21 cellular contexts compared by ENCODE assay signal in the genomic region with DNA sequence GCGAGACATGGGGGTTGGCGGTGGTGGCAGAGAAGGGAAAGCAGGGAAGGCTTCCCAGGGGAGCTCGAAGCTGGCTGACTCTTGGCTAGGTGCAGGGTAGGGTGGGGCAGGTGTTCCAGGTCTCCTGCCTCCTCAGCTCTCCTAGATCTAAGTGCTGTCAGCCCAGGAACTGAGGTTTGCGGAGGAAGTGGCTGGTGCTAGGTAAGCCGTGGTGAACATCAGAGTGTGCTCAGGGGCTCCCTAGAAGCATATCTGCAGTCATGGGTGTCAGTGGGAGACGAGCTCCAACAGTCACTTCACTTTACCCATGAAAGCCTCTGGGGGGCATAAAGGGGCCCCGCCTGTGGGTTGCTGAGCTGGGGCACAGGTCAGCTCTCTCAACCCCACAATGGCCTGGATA.
"Had no signal": no experiment of that assay in that cellular context is flagged by ENCODE, and none has a peak within 500 bp of the region (broad histone marks: within the 10 kb centered on the region; RNA-seq: fewer than 3 reads in every experiment).

No MANE protein-coding gene starts in this region.

- H3K27ac Mint-ChIP-seq: activated naive CD4-positive, alpha-beta T cell treated with anti-CD3 and anti-CD28 coated beads for 36 hours; activated naive CD8-positive, alpha-beta T cell treated with anti-CD3 and anti-CD28 coated beads, Interleukin-2, amount 10 ng/mL, durations not matched to agents 7 days and 5 days; activated T-cell treated with anti-CD3 and anti-CD28 coated beads, Interleukin-2, amount 50 U/mL, for 24 hours; activated T-helper 2 cell treated with anti-CD3 and anti-CD28 coated beads, Interferon-gamma antibody, Interleukin-2, Interleukin-4, amounts not matched to agents 10 μg/mL and 5 μg/mL and 100 μg/mL, durations not matched to agents 14 hours and 24 hours and 36 hours; dendritic cell treated with granulocyte-macrophage colony-stimulating factor and Interleukin-4, amounts not matched to agents 40 ng/mL and 50 ng/mL, for 4 days; stimulated activated naive CD8-positive, alpha-beta T cell treated with anti-CD3 and anti-CD28 coated beads, Interleukin-15, amount 100 ng/mL, for 72 hours; T-cell; T-helper 2 cell treated with Interferon-gamma antibody and Interleukin-4, amounts not matched to agents 5 μg/mL and 100 μg/mL, for 36 hours had no signal

- H3K4me1 Mint-ChIP-seq: activated naive CD8-positive, alpha-beta T cell treated with anti-CD3 and anti-CD28 coated beads, Interleukin-2, amount 10 ng/mL, durations not matched to agents 7 days and 5 days; stimulated activated naive CD8-positive, alpha-beta T cell treated with anti-CD3 and anti-CD28 coated beads, Interleukin-15, amount 100 ng/mL, for 72 hours; T-cell had no signal

- H3K4me3 ChIP-seq: lower lobe of right lung, mucosa of descending colon, sigmoid colon, smooth muscle cell, suprapubic skin, upper lobe of left lung had no signal

- H3K27me3 ChIP-seq: foreskin keratinocyte, sigmoid colon, upper lobe of left lung had no signal

- H3K9me3 Mint-ChIP-seq: activated naive CD4-positive, alpha-beta T cell treated with anti-CD3 and anti-CD28 coated beads for 36 hours; activated naive CD8-positive, alpha-beta T cell treated with anti-CD3 and anti-CD28 coated beads, Interleukin-2, amount 10 ng/mL, durations not matched to agents 7 days and 5 days; activated T-cell treated with anti-CD3 and anti-CD28 coated beads, Interleukin-2, amount 50 U/mL, for 24 hours; activated T-helper 2 cell treated with anti-CD3 and anti-CD28 coated beads, Interferon-gamma antibody, Interleukin-2, Interleukin-4, amounts not matched to agents 10 μg/mL and 5 μg/mL and 100 μg/mL, durations not matched to agents 14 hours and 24 hours and 36 hours; dendritic cell treated with granulocyte-macrophage colony-stimulating factor and Interleukin-4, amounts not matched to agents 40 ng/mL and 50 ng/mL, for 4 days; stimulated activated naive CD8-positive, alpha-beta T cell treated with anti-CD3 and anti-CD28 coated beads, Interleukin-15, amount 100 ng/mL, for 72 hours; T-cell; T-helper 2 cell treated with Interferon-gamma antibody and Interleukin-4, amounts not matched to agents 5 μg/mL and 100 μg/mL, for 36 hours had no signal

- H3K27me3 Mint-ChIP-seq: dendritic cell treated with granulocyte-macrophage colony-stimulating factor and Interleukin-4, amounts not matched to agents 40 ng/mL and 50 ng/mL, for 4 days had no signal

- H3K36me3 Mint-ChIP-seq: activated naive CD8-positive, alpha-beta T cell treated with anti-CD3 and anti-CD28 coated beads, Interleukin-2, amount 10 ng/mL, durations not matched to agents 7 days and 5 days; T-cell had no signal

- H3K9me3 ChIP-seq: lower lobe of right lung, mucosa of descending colon, sigmoid colon, suprapubic skin, upper lobe of left lung had no signal

- DNase-seq: activated CD4-positive, alpha-beta T cell treated with anti-CD3 and anti-CD28 coated beads for 1 hour; activated CD4-positive, alpha-beta T cell treated with anti-CD3 and anti-CD28 coated beads, Interleukin-2, amount 50 U/mL, for 1 hour; activated naive CD4-positive, alpha-beta T cell treated with anti-CD3 and anti-CD28 coated beads for 36 hours; activated naive CD8-positive, alpha-beta T cell treated with anti-CD3 and anti-CD28 coated beads, Interleukin-2, amount 10 ng/mL, durations not matched to agents 7 days and 5 days; activated T-cell treated with anti-CD3 and anti-CD28 coated beads, Interleukin-2, amount 50 U/mL, for 24 hours; amniotic stem cell; effector memory CD4-positive, alpha-beta T cell; foreskin keratinocyte; lower lobe of right lung; mesendoderm; mucosa of descending colon; sigmoid colon; stimulated activated CD4-positive, alpha-beta T cell treated with anti-CD3 and anti-CD28 coated beads, Interleukin-4, amount 100 ng/mL, for 4 hours; stimulated activated naive CD8-positive, alpha-beta T cell treated with anti-CD3 and anti-CD28 coated beads, Interleukin-15, amount 100 ng/mL, for 72 hours; T-cell had no signal

- H3K27ac ChIP-seq: foreskin keratinocyte, lower lobe of right lung, sigmoid colon, suprapubic skin, upper lobe of left lung had no signal

- H3K4me1 ChIP-seq: lower lobe of right lung, sigmoid colon, suprapubic skin, upper lobe of left lung had no signal

- H3K4me3 Mint-ChIP-seq: activated naive CD4-positive, alpha-beta T cell treated with anti-CD3 and anti-CD28 coated beads for 36 hours; activated naive CD8-positive, alpha-beta T cell treated with anti-CD3 and anti-CD28 coated beads, Interleukin-2, amount 10 ng/mL, durations not matched to agents 7 days and 5 days; activated T-cell treated with anti-CD3 and anti-CD28 coated beads, Interleukin-2, amount 50 U/mL, for 24 hours; dendritic cell treated with granulocyte-macrophage colony-stimulating factor and Interleukin-4, amounts not matched to agents 40 ng/mL and 50 ng/mL, for 4 days; stimulated activated naive CD8-positive, alpha-beta T cell treated with anti-CD3 and anti-CD28 coated beads, Interleukin-15, amount 100 ng/mL, for 72 hours; T-cell; T-helper 2 cell treated with Interferon-gamma antibody and Interleukin-4, amounts not matched to agents 5 μg/mL and 100 μg/mL, for 36 hours had no signal

- ATAC-seq: foreskin keratinocyte; lower lobe of right lung; mucosa of descending colon; stimulated activated naive CD8-positive, alpha-beta T cell treated with anti-CD3 and anti-CD28 coated beads, Interleukin-15, amount 100 ng/mL, for 72 hours; T-cell had no signal

- H3K4me2 ChIP-seq: smooth muscle cell had no signal

- H3K36me3 ChIP-seq: lower lobe of right lung, sigmoid colon, suprapubic skin, upper lobe of left lung had no signal
